12 cellular contexts compared by ENCODE assay signal in genomic region chr20:38840053-38840893, GRCh38. TPM values are rescaled to one million over a fixed set of nuclear protein-coding genes. Genes with fewer than 3 reads are reported as not detected.
DNase-seq lines count a peak whose midpoint lies in the region; ATAC-seq and TF ChIP-seq lines count a peak whose summit lies in the region.
"Had no signal": no experiment of that assay in that cellular context is flagged by ENCODE, and none has a peak within 500 bp of the region (broad histone marks: within the 10 kb centered on the region; RNA-seq: fewer than 3 reads in every experiment).

No MANE protein-coding gene starts in this region.

- H3K4me3 ChIP-seq in HEK293 (ENCODE audit: low read depth, low read length) (no peak overlapping the region), esophagus (ENCODE audit: low read depth in 1 of 2, low read length in 2 of 2) (no peak overlapping the region), tibial nerve (no peak overlapping the region)
- H3K4me3 ChIP-seq: suprapubic skin had no signal

- TF ChIP-seq CTCF in HEK293 (tag by site-specific recombination; IDR thresholded peaks at IDR 0.05) (no peak), tibial nerve (IDR thresholded peaks at IDR 0.05) (no peak)

- WGBS in esophagus, 2 donors, result 70 to 74% methylated on average over 14 of the region's 14 CpGs
- 81 to 83% methylated on average over 10 to 14 of the region's 14 CpGs for WGBS in tibial nerve, 2 donors

- H3K27me3 ChIP-seq in esophagus (ENCODE audit: control insufficient read depth in 1 of 2, insufficient read depth in 2 of 2, low read length in 2 of 2), result no peaks in the 10 kb centered on the region
- no peaks in the 10 kb centered on the region for H3K27me3 ChIP-seq in tibial nerve

- POLR2A ChIA-PET in HEK293 (lab: Yijun Ruan, JAX), result no interaction called here

- no peak for ATAC-seq in HG03460 (IDR thresholded peaks at IDR 0.05; ENCODE audit: unreplicated experiment)
- ATAC-seq in GM21737 (IDR thresholded peaks at IDR 0.05; ENCODE audit: unreplicated experiment), result no peak

- TF ChIP-seq EP300 in tibial nerve (IDR thresholded peaks at IDR 0.05), result no peak

- DNase-seq in activated CD8-positive, alpha-beta memory T cell treated with anti-CD3 and anti-CD28 coated beads, Interleukin-2, amount 50 U/mL, for 4 hours, result peak; percentile 56
- peak; percentile 55 for DNase-seq in stimulated activated CD4-positive, alpha-beta T cell treated with anti-CD3 and anti-CD28 coated beads, Interleukin-4, amount 100 ng/mL, for 24 hours
- no peak for DNase-seq in kidney tubule cell (ENCODE audit: low spot score)
- no peak for DNase-seq in tibial nerve (ENCODE audit: low spot score in 2 of 2)
- DNase-seq: DMS 273 treated with DMSO at 0.1 percent for 48 hours; NK-92 treated with Interleukin-12 subunit alpha and Interleukin-12 subunit beta, amount 100 ng/mL, for 24 hours had no signal

- H3K9me3 ChIP-seq in HEK293 (ENCODE audit: control insufficient read depth, insufficient read depth, low read depth, low read length) (no peaks in the 10 kb centered on the region), esophagus (ENCODE audit: control insufficient read depth in 2 of 2, insufficient read depth in 1 of 2, low read depth in 1 of 2, low read length in 1 of 2) (peaks cover 0 to 5% of the 10 kb centered on the region in 2 donors), tibial nerve (no peaks in the 10 kb centered on the region)
- H3K9me3 ChIP-seq: suprapubic skin had no signal

- no peaks in the 10 kb centered on the region for H3K4me1 ChIP-seq in HEK293 (ENCODE audit: control insufficient read depth, insufficient read depth, low read length)
- peaks cover 3 to 6% of the 10 kb centered on the region in 2 donors for H3K4me1 ChIP-seq in esophagus (ENCODE audit: control insufficient read depth in 2 of 2, insufficient read depth in 2 of 2, low read length in 1 of 2)
- H3K4me1 ChIP-seq in tibial nerve, result peaks cover 0 to 12% (median 0%) of the 10 kb centered on the region in 4 donors
- H3K4me1 ChIP-seq: parathyroid adenoma, suprapubic skin had no signal

- no peaks in the 10 kb centered on the region for H3K36me3 ChIP-seq in HEK293 (ENCODE audit: control insufficient read depth in 2 of 2, insufficient read depth in 1 of 2, low read length in 2 of 2)
- no peaks in the 10 kb centered on the region for H3K36me3 ChIP-seq in esophagus (ENCODE audit: control insufficient read depth in 2 of 2, insufficient read depth in 2 of 2, low read length in 1 of 2)
- H3K36me3 ChIP-seq in tibial nerve, result no peaks in the 10 kb centered on the region
- H3K36me3 ChIP-seq: suprapubic skin had no signal

- H3K27ac ChIP-seq in HEK293 (ENCODE audit: extremely low read depth, low read depth, low read length) (no peak overlapping the region), esophagus (ENCODE audit: low read depth in 2 of 2, low read length in 1 of 2) (peak overlapping the region; percentile 18 to 20), tibial nerve (peak overlapping the region in 1 of 4 donors; percentile 11)
- H3K27ac ChIP-seq: parathyroid adenoma, suprapubic skin had no signal

- no peak for TF ChIP-seq POLR2A in tibial nerve (IDR thresholded peaks at IDR 0.05)

- CTCF ChIA-PET in HEK293 (lab: Yijun Ruan, JAX), result interaction anchor here (0.7 to 0.8 kb wide), 2 partner anchors 8 to 35 kb away, joined by 3 to 5 read pairs; partner anchors contain the start of gene PPP1R16B

TF ChIP-seq in HEK293, 187 proteins besides CTCF, POLR2A, EP300 and RAD21:
- no peak for TF ChIP-seq ZNF785 (tag by site-specific recombination; IDR thresholded peaks at IDR 0.05)
- peak; percentile 32; the same call in 1 of the 2 replicates for TF ChIP-seq ZFHX2 (tag by site-specific recombination; conservative IDR thresholded peaks at IDR 0.05)

RNA-seq across cellular contexts. Expression of gene PPP1R16B, which starts 34.8 kb away (rescaled TPM):
- 1 to 10 TPM; 1.0 to 1.5 TPM for polyA plus RNA-seq in esophagus
- total RNA-seq in tibial nerve, result 1 to 10 TPM; 2.1 to 5.7 (median 4.6) TPM

Comparison
In these comparisons a context has a peak if more than half of its experiments do, and no peak if none do; other contexts are left out.
1. DNase-seq: peak in activated CD8-positive, alpha-beta memory T cell treated with anti-CD3 and anti-CD28 coated beads, Interleukin-2, amount 50 U/mL, for 4 hours (single experiment) and stimulated activated CD4-positive, alpha-beta T cell treated with anti-CD3 and anti-CD28 coated beads, Interleukin-4, amount 100 ng/mL, for 24 hours (single experiment); none in kidney tubule cell (single experiment) and tibial nerve (0 of 2).